In genomic region chr19:53792721-53793433, GRCh38 we compare ENCODE assay signal across 8 cellular contexts. TPM values are rescaled to one million over a fixed set of nuclear protein-coding genes. Genes with fewer than 3 reads are reported as not detected.
DNase-seq lines count a peak whose midpoint lies in the region; ATAC-seq and TF ChIP-seq lines count a peak whose summit lies in the region.

No MANE protein-coding gene starts in this region.

- H3K27ac ChIP-seq in body of pancreas (no peak overlapping the region), iPS DF 6.9 (ENCODE audit: low read length) (no peak overlapping the region), spleen (no peak overlapping the region)

- intact Hi-C loops in body of pancreas (cut with DNase I) (loop anchor here (10.0 kb wide), 1 partner anchor 232 kb away; no protein-coding TSS in a partner anchor), spleen (cut with DNase I; ENCODE audit: low total_unique reads) (no loop called here)

- TF ChIP-seq CTCF in body of pancreas (IDR thresholded peaks at IDR 0.05) (peak; percentile 93 to 99 (median 99)), spleen (IDR thresholded peaks at IDR 0.05 in 8 of 11, conservative IDR thresholded peaks at IDR 0.05 in 3 of 11) (peak; percentile 82 to 98 (median 95))

- H3K27me3 ChIP-seq in body of pancreas = no peaks in the 10 kb centered on the region
- no peaks in the 10 kb centered on the region for H3K27me3 ChIP-seq in iPS DF 6.9 (ENCODE audit: control insufficient read depth, insufficient read depth, low read length)
- no peaks in the 10 kb centered on the region for H3K27me3 ChIP-seq in spleen (replicated peaks in 1 of 7)

- H3K4me3 ChIP-seq in body of pancreas (no peak overlapping the region), iPS DF 6.9 (ENCODE audit: low read length) (no peak overlapping the region), spleen (no peak overlapping the region)

- ATAC-seq in HG02571 (IDR thresholded peaks at IDR 0.05; ENCODE audit: unreplicated experiment) (peak; percentile 58), body of pancreas (peak; percentile 94), HG03520 (IDR thresholded peaks at IDR 0.05; ENCODE audit: unreplicated experiment) (no peak)

- DNase-seq in Daoy (ENCODE audit: low read depth) (peak; percentile 94), NCI-H2171 treated with DMSO at 0.1 percent for 48 hours (lab: John Stamatoyannopoulos, UW) (peak; percentile 61), UCSD-AML1 (lab: John Stamatoyannopoulos, UW; ENCODE audit: unreplicated experiment) (peak; percentile 85), body of pancreas (peak; percentile 84 to 89 (median 86)), iPS DF 6.9 (ENCODE audit: low read depth, low spot score) (peak; percentile 94), spleen (peak; percentile 89)

- 11 to 38% methylated on average over 3 to 10 of the region's 10 CpGs for WGBS in body of pancreas, 2 donors
- no CpG with 5 or more reads among the region's 10 CpGs for WGBS in iPS DF 6.9 (ENCODE audit: insufficient coverage, insufficient read length)
- WGBS in spleen, 5 donors = 25 to 36% (median 28%) methylated on average over 8 to 10 of the region's 10 CpGs

- H3K9me3 ChIP-seq in body of pancreas (no peaks in the 10 kb centered on the region), iPS DF 6.9 (ENCODE audit: control insufficient read depth, insufficient read depth, low read length) (no peaks in the 10 kb centered on the region), spleen (no peaks in the 10 kb centered on the region)

- H3K36me3 ChIP-seq in body of pancreas (replicated peaks in 1 of 2; ENCODE audit: insufficient read depth in 1 of 2, low read depth in 2 of 2) (no peaks in the 10 kb centered on the region), iPS DF 6.9 (ENCODE audit: control insufficient read depth, insufficient read depth, low read length) (0 out of 2 replicates have a peak, but pooled peaks cover 2% of the 10 kb centered on the region), spleen (peaks cover 0 to 56% (median 0%) of the 10 kb centered on the region in 6 donors)

- TF ChIP-seq POLR2A in body of pancreas (IDR thresholded peaks at IDR 0.05) (no peak), spleen (IDR thresholded peaks at IDR 0.05) (no peak)

- H3K4me1 ChIP-seq in body of pancreas = no peaks in the 10 kb centered on the region
- no peaks in the 10 kb centered on the region; the same call in 1 of the 2 replicates for H3K4me1 ChIP-seq in iPS DF 6.9 (ENCODE audit: control insufficient read depth, insufficient read depth, low read length)
- H3K4me1 ChIP-seq in spleen = peaks cover 0 to 6% (median 0%) of the 10 kb centered on the region in 6 donors

RNA-seq across cellular contexts. Expression of gene NLRP12, which starts 31.2 kb away (rescaled TPM):
- total RNA-seq in Daoy (2014; rRNA removed; shearing (Covaris generic)) = not detected in 2 replicates
- total RNA-seq in body of pancreas (under 1 TPM in 1 of 2 donors, not detected in 1; 0.26 TPM), spleen (10 to 100 TPM in 5 of 7 donors, 1 to 10 TPM in 2; 6.9 to 29.8 (median 12.0) TPM)
- 1 to 10 TPM in 2 of 3 donors, under 1 TPM in 1; 0.24 to 2.2 (median 1.1) TPM for polyA plus RNA-seq in spleen
